Comparison of ENCODE assay signal across 22 cellular contexts in the genomic region with DNA sequence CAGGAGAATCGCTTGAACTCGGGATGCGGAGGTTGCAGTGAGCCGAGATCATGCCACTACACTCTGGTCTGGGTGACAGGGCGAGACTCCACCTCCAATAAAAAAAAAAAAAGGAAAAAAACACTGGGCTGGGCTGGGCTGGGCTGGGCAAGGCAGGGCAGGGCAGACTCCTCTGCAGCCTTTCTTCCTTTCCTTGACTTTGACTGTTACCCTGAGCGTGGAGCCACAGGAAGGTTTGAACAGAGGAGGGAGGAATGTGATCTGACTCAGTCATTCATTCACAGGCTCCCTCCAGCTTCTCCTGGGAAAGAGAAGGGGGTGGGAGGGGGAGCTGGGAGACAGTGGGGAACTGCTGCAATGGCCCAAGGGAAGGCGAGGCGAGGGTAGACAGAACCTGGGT. TPM values are rescaled to one million over a fixed set of nuclear protein-coding genes. Genes with fewer than 3 reads are reported as not detected.
DNase-seq lines count a peak whose midpoint lies in the region; ATAC-seq and TF ChIP-seq lines count a peak whose summit lies in the region.
"Had no signal": no experiment of that assay in that cellular context is flagged by ENCODE, and none has a peak within 500 bp of the region (broad histone marks: within the 10 kb centered on the region; RNA-seq: fewer than 3 reads in every experiment).

No MANE protein-coding gene starts in this region.

- H2AFZ ChIP-seq in osteoblast (ENCODE audit: low read length) (no peak overlapping the region), OCI-LY7 (ENCODE audit: low read length) (no peak overlapping the region)

- peak overlapping the region; percentile 60 for H3K27ac ChIP-seq in RWPE1
- H3K27ac ChIP-seq in osteoblast (ENCODE audit: low read depth, low read length): no peak overlapping the region
- H3K27ac ChIP-seq in OCI-LY7 (ENCODE audit: low read depth, low read length, poor library complexity, severe bottlenecking): no peak overlapping the region
- H3K27ac ChIP-seq: C4-2B, gastroesophageal sphincter, KMS-11, prostate gland, uterus had no signal

- DNase-seq in H7 (peak; percentile 50), RWPE1 (ENCODE audit: low spot score) (no peak), osteoblast (ENCODE audit: insufficient read length, low spot score, missing footprints) (peak; percentile 66), NCI-H526 (lab: John Stamatoyannopoulos, UW) (no peak), OCI-LY7 (ENCODE audit: low spot score) (no peak), glomerular visceral epithelial cell (ENCODE audit: extremely low spot score) (no peak)
- DNase-seq: activated CD4-positive, CD25-positive, alpha-beta regulatory T cell treated with anti-CD3 and anti-CD28 coated beads, Interleukin-2, amount 50 U/mL, for 72 hours; activated CD8-positive, alpha-beta memory T cell treated with anti-CD3 and anti-CD28 coated beads for 24 hours; activated T-cell treated with anti-CD3 and anti-CD28 coated beads, Interleukin-2, amount 50 U/mL, for 48 hours; anterior cingulate cortex; kidney glomerular epithelial cell; naive thymus-derived CD8-positive, alpha-beta T cell; NCI-H187; uterus had no signal

- peaks cover under 1% of the 10 kb centered on the region for H3K4me1 ChIP-seq in osteoblast (ENCODE audit: insufficient read depth, low read length)
- peaks cover 9% of the 10 kb centered on the region for H3K4me1 ChIP-seq in OCI-LY7 (ENCODE audit: insufficient read depth, low read length, poor library complexity, severe bottlenecking)
- H3K4me1 ChIP-seq: prostate gland, uterus had no signal

- no peak overlapping the region for H3K4me2 ChIP-seq in osteoblast (ENCODE audit: insufficient read depth, low read length)
- no peak overlapping the region for H3K4me2 ChIP-seq in OCI-LY7 (ENCODE audit: low read length)
- H3K4me2 ChIP-seq: KMS-11 had no signal

- H3K9me2 ChIP-seq in OCI-LY7 (ENCODE audit: insufficient read depth, low read length): no peaks in the 10 kb centered on the region

- peaks cover 23% of the 10 kb centered on the region for H3K79me2 ChIP-seq in osteoblast (ENCODE audit: insufficient read depth, low read length)
- peaks cover 21% of the 10 kb centered on the region for H3K79me2 ChIP-seq in OCI-LY7 (ENCODE audit: insufficient read depth, low read depth, low read length)

- H3K27me3 ChIP-seq in H7 (ENCODE audit: control insufficient read depth, insufficient read depth, low read length) (no peaks in the 10 kb centered on the region), osteoblast (ENCODE audit: insufficient read depth, low read length) (no peaks in the 10 kb centered on the region)
- H3K27me3 ChIP-seq: gastroesophageal sphincter, uterus had no signal

- POLR2A ChIA-PET in RWPE1 (lab: Yijun Ruan, JAX; ENCODE audit: low non-redundant PET) (no interaction called here), OCI-LY7 (lab: Charles Lee) (interaction anchor here (0.6 kb wide), 1 partner anchor 25 kb away, joined by 3 read pairs; no protein-coding TSS in a partner anchor)

- H3K4me3 ChIP-seq in H7 (ENCODE audit: insufficient read depth, low read depth, low read length) (no peak overlapping the region), osteoblast (ENCODE audit: insufficient read depth, low read length) (no peak overlapping the region), OCI-LY7 (ENCODE audit: low read depth, low read length, poor library complexity, severe bottlenecking) (no peak overlapping the region)
- H3K4me3 ChIP-seq: gastroesophageal sphincter, prostate gland, uterus had no signal

- CTCF ChIA-PET in RWPE1 (lab: Yijun Ruan, JAX): interaction anchor here (0.6 to 1.1 kb wide), 2 partner anchors 10 to 42 kb away, joined by 6 read pairs; no protein-coding TSS in a partner anchor
- CTCF ChIA-PET in OCI-LY7 (lab: Charles Lee; ENCODE audit: unreplicated experiment): no interaction called here

- no peak for TF ChIP-seq CTCF in RWPE1 (conservative IDR thresholded peaks at IDR 0.05; ENCODE audit: low read depth)
- no peak for TF ChIP-seq CTCF in osteoblast (IDR thresholded peaks at IDR 0.05; ENCODE audit: extremely low read depth, low read depth, low read length)
- TF ChIP-seq CTCF in OCI-LY7 (conservative IDR thresholded peaks at IDR 0.05; ENCODE audit: low read length): no peak

- peaks cover 20% of the 10 kb centered on the region for H4K20me1 ChIP-seq in osteoblast (ENCODE audit: insufficient read depth, low read length)
- peaks cover 12% of the 10 kb centered on the region for H4K20me1 ChIP-seq in OCI-LY7 (ENCODE audit: insufficient read depth, low read length)

- BruUV-seq in OCI-LY7 (replicated peaks; lab: Mats Ljungman, UMichigan): no TSS peak

- intact Hi-C loops in OCI-LY7 (cut with micrococcal nuclease; ENCODE audit: unreplicated experiment): no loop called here

- peak; percentile 21 for ATAC-seq in esophagus mucosa
- no peak for ATAC-seq in GM21526 (IDR thresholded peaks at IDR 0.05; ENCODE audit: low FRiP score, unreplicated experiment)
- ATAC-seq: gastroesophageal sphincter; naive thymus-derived CD8-positive, alpha-beta T cell; Right ventricle myocardium inferior had no signal

- no peaks in the 10 kb centered on the region for H3K36me3 ChIP-seq in H7 (replicated peaks; ENCODE audit: control insufficient read depth, insufficient read depth, low read length)
- H3K36me3 ChIP-seq in osteoblast (ENCODE audit: insufficient read depth, low read length): no peaks in the 10 kb centered on the region
- no peaks in the 10 kb centered on the region for H3K36me3 ChIP-seq in OCI-LY7 (ENCODE audit: insufficient read depth, low read length)
- H3K36me3 ChIP-seq: prostate gland, uterus had no signal

- H3K9me3 ChIP-seq in osteoblast (ENCODE audit: low read depth, low read length) (no peaks in the 10 kb centered on the region), OCI-LY7 (ENCODE audit: low read length) (no peaks in the 10 kb centered on the region)
- H3K9me3 ChIP-seq: gastroesophageal sphincter, prostate gland, uterus had no signal

RNA-seq across cellular contexts. Expression of gene ACTN4, which starts 2.7 kb away (rescaled TPM):
- 163 and 226 TPM in 2 replicates for total RNA-seq in H7 (2014; rRNA removed; shearing (Covaris generic))
- total RNA-seq in esophagus mucosa: 455 TPM
- total RNA-seq in osteoblast: 204 and 229 TPM in 2 replicates
- 86.8 and 96.9 TPM in 2 replicates for total RNA-seq in OCI-LY7 (2014; rRNA removed; shearing (Covaris generic))
- 147 and 178 TPM in 2 replicates for total RNA-seq in OCI-LY7 (2022)

RNA-seq across cellular contexts. Expression of gene EIF3K, which starts 25.7 kb away (rescaled TPM):
- 408 and 422 TPM in 2 replicates for total RNA-seq in H7 (2014; rRNA removed; shearing (Covaris generic))
- total RNA-seq in esophagus mucosa: 304 TPM
- 210 and 317 TPM in 2 replicates for total RNA-seq in osteoblast
- total RNA-seq in OCI-LY7 (2014; rRNA removed; shearing (Covaris generic)): 321 and 325 TPM in 2 replicates
- total RNA-seq in OCI-LY7 (2022): 353 and 364 TPM in 2 replicates

RNA-seq across cellular contexts. Expression of gene MAP4K1, which starts 27.0 kb away (rescaled TPM):
- total RNA-seq in H7 (2014; rRNA removed; shearing (Covaris generic)): 8.2 and 13.7 TPM in 2 replicates
- total RNA-seq in esophagus mucosa: 3.4 TPM
- under 0.01 and 0.72 TPM in 2 replicates for total RNA-seq in osteoblast
- 102 and 108 TPM in 2 replicates for total RNA-seq in OCI-LY7 (2014; rRNA removed; shearing (Covaris generic))
- total RNA-seq in OCI-LY7 (2022): 313 and 331 TPM in 2 replicates
- total RNA-seq: G401 had no signal

Comparison
In these comparisons a context has a peak if more than half of its experiments do, and no peak if none do; other contexts are left out.
1. DNase-seq: peak in H7 (single experiment) and osteoblast (single experiment); none in RWPE1 (single experiment), NCI-H526 (0 of 2), OCI-LY7 (single experiment) and glomerular visceral epithelial cell (single experiment).